13 cellular contexts compared by ENCODE assay signal in genomic region chr4:26020896-26021295, GRCh38.
DNase-seq lines count a peak whose midpoint lies in the region; ATAC-seq and TF ChIP-seq lines count a peak whose summit lies in the region.
"Had no signal": no experiment of that assay in that cellular context is flagged by ENCODE, and none has a peak within 500 bp of the region (broad histone marks: within the 10 kb centered on the region; RNA-seq: fewer than 3 reads in every experiment).

No MANE protein-coding gene starts in this region.

- no peak for ATAC-seq in GM19397 (IDR thresholded peaks at IDR 0.05; ENCODE audit: unreplicated experiment)

- H3K4me1 Mint-ChIP-seq in mesothelial cell of epicardium = peaks cover 25% of the 10 kb centered on the region

- TF ChIP-seq CTCF in epithelial cell of esophagus (IDR thresholded peaks at IDR 0.05; ENCODE audit: insufficient read depth, low read depth, low read length, missing control alignments) = no peak
- no peak for TF ChIP-seq CTCF in mesothelial cell of epicardium (IDR thresholded peaks at IDR 0.05; ENCODE audit: unreplicated experiment)

- H3K36me3 Mint-ChIP-seq in mesothelial cell of epicardium = no peaks in the 10 kb centered on the region
- H3K36me3 Mint-ChIP-seq: naive thymus-derived CD4-positive, alpha-beta T cell had no signal

- H3K9me3 Mint-ChIP-seq in mesothelial cell of epicardium = no peaks in the 10 kb centered on the region

- H3K27me3 Mint-ChIP-seq in mesothelial cell of epicardium (ENCODE audit: low read depth) = peaks cover 14% of the 10 kb centered on the region

- H3K27ac Mint-ChIP-seq in mesothelial cell of epicardium = no peak overlapping the region
- H3K27ac Mint-ChIP-seq: naive thymus-derived CD4-positive, alpha-beta T cell; T-helper 17 cell had no signal

- no peak overlapping the region for H3K4me3 ChIP-seq in epithelial cell of esophagus (ENCODE audit: low read length)

- DNase-seq in AG20443 (ENCODE audit: low spot score) = peak; percentile 49
- DNase-seq in RPMI7951 (ENCODE audit: low read depth) = peak; percentile 45
- DNase-seq in epithelial cell of esophagus (ENCODE audit: low read depth) = peak; percentile 61
- peak; percentile 44 for DNase-seq in pulmonary artery endothelial cell (ENCODE audit: low read depth, low spot score)
- no peak for DNase-seq in foreskin melanocyte
- no peak for DNase-seq in activated CD4-positive, CD25-positive, alpha-beta regulatory T cell treated with anti-CD3 and anti-CD28 coated beads, Interleukin-2, amount 50 U/mL, for 72 hours
- DNase-seq in mesothelial cell of epicardium (ENCODE audit: low spot score in 2 of 2, unreplicated experiment in 2 of 2) = no peak
- DNase-seq: activated gamma-delta T cell; naive thymus-derived CD4-positive, alpha-beta T cell; NCI-H1092; NCI-H526; T-helper 17 cell had no signal

- no peak overlapping the region for H3K4me3 Mint-ChIP-seq in mesothelial cell of epicardium

Comparison
In these comparisons a context has a peak if more than half of its experiments do, and no peak if none do; other contexts are left out.
1. DNase-seq: peak in AG20443 (single experiment), RPMI7951 (single experiment), epithelial cell of esophagus (single experiment) and pulmonary artery endothelial cell (single experiment); none in foreskin melanocyte (single experiment), activated CD4-positive, CD25-positive, alpha-beta regulatory T cell treated with anti-CD3 and anti-CD28 coated beads, Interleukin-2, amount 50 U/mL, for 72 hours (single experiment) and mesothelial cell of epicardium (0 of 2).